In genomic region chr15:23192313-23192712, GRCh38 we compare ENCODE assay signal across 14 cellular contexts. TPM values are rescaled to one million over a fixed set of nuclear protein-coding genes. Genes with fewer than 3 reads are reported as not detected.
"Had no signal": no experiment of that assay in that cellular context is flagged by ENCODE, and none has a peak within 500 bp of the region (broad histone marks: within the 10 kb centered on the region; RNA-seq: fewer than 3 reads in every experiment).

No MANE protein-coding gene starts in this region.

RNA-seq across cellular contexts. Expression of gene GOLGA6L1, which starts 55.7 kb away (rescaled TPM):
- total RNA-seq: stomach, subcutaneous adipose tissue, suprapubic skin, temporal lobe, thoracic aorta, thyroid gland, tibial nerve, transverse colon, upper lobe of left lung, upper lobe of right lung, ureter, urinary bladder, uterus, vagina had no signal
- polyA plus RNA-seq: stomach, urinary bladder had no signal
